12 cellular contexts compared by ENCODE assay signal in genomic region chr4:145814246-145814645, GRCh38.
"Had no signal": no experiment of that assay in that cellular context is flagged by ENCODE, and none has a peak within 500 bp of the region (broad histone marks: within the 10 kb centered on the region; RNA-seq: fewer than 3 reads in every experiment).

No MANE protein-coding gene starts in this region.

- H3K4me3 Mint-ChIP-seq: activated naive CD4-positive, alpha-beta T cell treated with anti-CD3 and anti-CD28 coated beads, Interleukin-2, amount 50 U/mL, for 24 hours; mesothelial cell of epicardium had no signal

- H3K36me3 ChIP-seq: pancreas, suprapubic skin had no signal

- DNase-seq: anterior cingulate cortex; cerebellar nuclear complex; dermis blood vessel endothelial cell; erythroblast; hippocampal formation; kidney glomerular epithelial cell; pancreas; stimulated activated CD4-positive, alpha-beta T cell treated with anti-CD3 and anti-CD28 coated beads, Interleukin-12 subunit alpha, Interleukin-12 subunit beta, amount 100 ng/mL, for 4 hours; stimulated activated naive CD4-positive, alpha-beta T cell had no signal

- H3K9me3 ChIP-seq: pancreas had no signal

- H3K4me1 Mint-ChIP-seq: mesothelial cell of epicardium had no signal

- ATAC-seq: pancreas had no signal

- H3K4me3 ChIP-seq: pancreas, suprapubic skin had no signal

- H3K4me1 ChIP-seq: pancreas, suprapubic skin had no signal

- H3K27me3 ChIP-seq: pancreas, suprapubic skin had no signal

- H3K27ac Mint-ChIP-seq: activated naive CD4-positive, alpha-beta T cell treated with anti-CD3 and anti-CD28 coated beads, Interleukin-2, amount 50 U/mL, for 24 hours; mesothelial cell of epicardium had no signal

- H3K27me3 Mint-ChIP-seq: activated naive CD4-positive, alpha-beta T cell treated with anti-CD3 and anti-CD28 coated beads, Interleukin-2, amount 50 U/mL, for 24 hours had no signal
